In genomic region chr10:84291389-84291788, GRCh38 we compare ENCODE assay signal across 2 cellular contexts.
TF ChIP-seq lines count a peak whose summit lies in the region.

No MANE protein-coding gene starts in this region.

TF ChIP-seq in K562, 482 proteins besides CTCF, POLR2A, EP300 and RAD21 (continued from another document and continues in another):
- peak; percentile 61; the same call in 1 of the 2 replicates for TF ChIP-seq ZBTB33 (CRISPR knock-in tag; IDR thresholded peaks at IDR 0.05)
- peak; percentile 92 for TF ChIP-seq NCOA6 (IDR thresholded peaks at IDR 0.05)
- TF ChIP-seq ZBTB1 (CRISPR knock-in tag; IDR thresholded peaks at IDR 0.05; ENCODE audit: borderline replicate concordance, low read depth): peak; percentile 77; the same call in 1 of the 2 replicates
- peak; percentile 36; the same call in 1 of the 2 replicates for TF ChIP-seq PYGO2 (tag; IDR thresholded peaks at IDR 0.05)
- no peak for TF ChIP-seq ZFP1 (CRISPR knock-in tag; IDR thresholded peaks at IDR 0.05)
- peak in 1 of 2 experiments; percentile 27; a peak in 1 of 4 replicates for TF ChIP-seq TEAD1 (CRISPR knock-in tag; IDR thresholded peaks at IDR 0.05)
- no peak for TF ChIP-seq ZNF561 (CRISPR knock-in tag; conservative IDR thresholded peaks at IDR 0.05)
- TF ChIP-seq ETV1 (tag; conservative IDR thresholded peaks at IDR 0.05; ENCODE audit: low read depth): no peak
- 0 out of 2 replicates have a peak, but pooled peaks have one; percentile 30 for TF ChIP-seq IRF9 (tag; IDR thresholded peaks at IDR 0.05)
- no peak for TF ChIP-seq SIX5 (IDR thresholded peaks at IDR 0.05; ENCODE audit: borderline replicate concordance in 1 of 2, insufficient read depth in 1 of 2, low read depth in 1 of 2, low read length in 2 of 2)
- TF ChIP-seq ZNF24 (IDR thresholded peaks at IDR 0.05): 0 out of 2 replicates have a peak, but pooled peaks have one; percentile 16
- TF ChIP-seq HNRNPL (IDR thresholded peaks at IDR 0.05; ENCODE audit: low read depth, low read length): no peak
- TF ChIP-seq STAG1 (CRISPR knock-in tag; IDR thresholded peaks at IDR 0.05; ENCODE audit: borderline replicate concordance): no peak
- no peak for TF ChIP-seq ZHX1 (conservative IDR thresholded peaks at IDR 0.05; ENCODE audit: low read length)
- peak; percentile 78; the same call in 1 of the 2 replicates for TF ChIP-seq ZNF263 (CRISPR knock-in tag; IDR thresholded peaks at IDR 0.05; ENCODE audit: borderline replicate concordance)
- no peak for TF ChIP-seq CCAR2 (IDR thresholded peaks at IDR 0.05; ENCODE audit: low read depth, low read length)
- TF ChIP-seq C11orf30 (IDR thresholded peaks at IDR 0.05; ENCODE audit: low read depth): no peak
- peak; percentile 81; the same call in 1 of the 2 replicates for TF ChIP-seq ATF6 (CRISPR knock-in tag; IDR thresholded peaks at IDR 0.05)
- TF ChIP-seq CBX3 (IDR thresholded peaks at IDR 0.05; ENCODE audit: borderline replicate concordance in 1 of 2, low read length in 2 of 2): peak in 1 of 2 experiments; percentile 65; a peak in 1 of 3 replicates
- TF ChIP-seq MYNN (IDR thresholded peaks at IDR 0.05): no peak
- TF ChIP-seq MYNN (CRISPR knock-in tag; IDR thresholded peaks at IDR 0.05): peak; percentile 58; the same call in 1 of the 2 replicates
- TF ChIP-seq NR1H2 (CRISPR knock-in tag; IDR thresholded peaks at IDR 0.05): 0 out of 2 replicates have a peak, but pooled peaks have one; percentile 83
- TF ChIP-seq ZNF311 (CRISPR knock-in tag; IDR thresholded peaks at IDR 0.05): no peak; the same call in 1 of the 2 replicates
- TF ChIP-seq ZNF507 (tag; conservative IDR thresholded peaks at IDR 0.05): no peak

TF ChIP-seq in HepG2, 621 proteins besides CTCF, POLR2A, EP300 and RAD21 (continued from another document and continues in another):
- TF ChIP-seq GPN1 (CRISPR knock-in tag; IDR thresholded peaks at IDR 0.05; ENCODE audit: borderline replicate concordance) (0 out of 2 replicates have a peak, but pooled peaks have one; percentile 86), ZNF720 (CRISPR knock-in tag; IDR thresholded peaks at IDR 0.05) (peak; percentile 94), ZNF607 (CRISPR knock-in tag; IDR thresholded peaks at IDR 0.05; ENCODE audit: borderline replicate concordance) (0 out of 2 replicates have a peak, but pooled peaks have one; percentile 55), SNAPC2 (CRISPR knock-in tag; IDR thresholded peaks at IDR 0.05) (no peak), ZNF512B (CRISPR knock-in tag; IDR thresholded peaks at IDR 0.05; ENCODE audit: borderline replicate concordance) (no peak), RERE (CRISPR knock-in tag; IDR thresholded peaks at IDR 0.05; ENCODE audit: low read depth) (0 out of 2 replicates have a peak, but pooled peaks have one; percentile 28), SCMH1 (CRISPR knock-in tag; IDR thresholded peaks at IDR 0.05; ENCODE audit: borderline replicate concordance) (no peak), KDM3A (CRISPR knock-in tag; IDR thresholded peaks at IDR 0.05; ENCODE audit: low read depth) (0 out of 2 replicates have a peak, but pooled peaks have one; percentile 31), ZBTB1 (CRISPR knock-in tag; IDR thresholded peaks at IDR 0.05; ENCODE audit: borderline replicate concordance) (peak; percentile 94; the same call in 1 of the 2 replicates), TGIF2 (CRISPR knock-in tag; IDR thresholded peaks at IDR 0.05) (peak; percentile 85; the same call in 1 of the 2 replicates), GATAD2A (CRISPR knock-in tag; IDR thresholded peaks at IDR 0.05) (0 out of 2 replicates have a peak, but pooled peaks have one; percentile 24), HMG20A (CRISPR knock-in tag; IDR thresholded peaks at IDR 0.05; ENCODE audit: borderline replicate concordance) (peak; percentile 35; the same call in 1 of the 2 replicates), ZMYM2 (CRISPR knock-in tag; IDR thresholded peaks at IDR 0.05) (no peak), MED8 (CRISPR knock-in tag; IDR thresholded peaks at IDR 0.05; ENCODE audit: insufficient replicate concordance) (no peak), FLYWCH1 (CRISPR knock-in tag; IDR thresholded peaks at IDR 0.05) (peak; percentile 64; the same call in 1 of the 2 replicates), ZNF124 (CRISPR knock-in tag; IDR thresholded peaks at IDR 0.05) (peak; percentile 85; the same call in 1 of the 2 replicates), EHMT2 (IDR thresholded peaks at IDR 0.05; ENCODE audit: borderline replicate concordance, low read depth, low read length) (peak; percentile 91; the same call in 1 of the 2 replicates), ZMAT5 (CRISPR knock-in tag; IDR thresholded peaks at IDR 0.05; ENCODE audit: borderline replicate concordance, low read depth) (0 out of 2 replicates have a peak, but pooled peaks have one; percentile 72), ZBED4 (CRISPR knock-in tag; IDR thresholded peaks at IDR 0.05; ENCODE audit: borderline replicate concordance) (peak; percentile 72; the same call in 1 of the 2 replicates), ZNF790 (CRISPR knock-in tag; IDR thresholded peaks at IDR 0.05; ENCODE audit: borderline replicate concordance) (peak; percentile 25; the same call in 1 of the 2 replicates), THRA (CRISPR knock-in tag; IDR thresholded peaks at IDR 0.05; ENCODE audit: borderline replicate concordance) (peak; percentile 54; the same call in 1 of the 2 replicates), ZNF670 (CRISPR knock-in tag; IDR thresholded peaks at IDR 0.05; ENCODE audit: borderline replicate concordance) (no peak), KMT2B (CRISPR knock-in tag; IDR thresholded peaks at IDR 0.05) (peak; percentile 74; the same call in 1 of the 2 replicates), CREB3 (CRISPR knock-in tag; IDR thresholded peaks at IDR 0.05) (peak; percentile 67; the same call in 1 of the 2 replicates), ZNF709 (CRISPR knock-in tag; IDR thresholded peaks at IDR 0.05) (peak; percentile 42; the same call in 1 of the 2 replicates), ZBTB10 (CRISPR knock-in tag; IDR thresholded peaks at IDR 0.05; ENCODE audit: borderline replicate concordance) (0 out of 2 replicates have a peak, but pooled peaks have one; percentile 66)
